In genomic region chr19:41564515-41565383, GRCh38 we compare ENCODE assay signal across 9 cellular contexts. TPM values are rescaled to one million over a fixed set of nuclear protein-coding genes. Genes with fewer than 3 reads are reported as not detected.
DNase-seq lines count a peak whose midpoint lies in the region; TF ChIP-seq lines count a peak whose summit lies in the region.
"Had no signal": no experiment of that assay in that cellular context is flagged by ENCODE, and none has a peak within 500 bp of the region (broad histone marks: within the 10 kb centered on the region; RNA-seq: fewer than 3 reads in every experiment).

No MANE protein-coding gene starts in this region.

- peaks cover 13% of the 10 kb centered on the region for H3K27me3 Mint-ChIP-seq in endothelial cell (ENCODE audit: unreplicated experiment)

- H2AFZ ChIP-seq in neural cell (ENCODE audit: low read depth, low read length): no peak overlapping the region
- no peak overlapping the region for H2AFZ ChIP-seq in PC-9

- no peaks in the 10 kb centered on the region for H3K79me2 ChIP-seq in neural cell (replicated peaks; ENCODE audit: insufficient read depth, low read length)
- H3K79me2 ChIP-seq in PC-9 (ENCODE audit: low read depth): no peaks in the 10 kb centered on the region

- H3K4me2 ChIP-seq in neural cell (ENCODE audit: low read length) (no peak overlapping the region), PC-9 (no peak overlapping the region)

- no peak for TF ChIP-seq EP300 in neural cell (conservative IDR thresholded peaks at IDR 0.05; ENCODE audit: poor library complexity, severe bottlenecking)

- H3K4me3 ChIP-seq in neural cell (ENCODE audit: low read length) (peak overlapping the region; percentile 58), PC-9 (no peak overlapping the region), colonic mucosa (no peak overlapping the region)
- H3K4me3 ChIP-seq: SJSA1 had no signal

- peaks cover 37% of the 10 kb centered on the region for H3K4me1 Mint-ChIP-seq in endothelial cell (ENCODE audit: unreplicated experiment)

- no peaks in the 10 kb centered on the region for H3K9me3 Mint-ChIP-seq in endothelial cell (ENCODE audit: unreplicated experiment)

- TF ChIP-seq CTCF in endothelial cell (IDR thresholded peaks at IDR 0.05; ENCODE audit: unreplicated experiment) (no peak), neural cell (IDR thresholded peaks at IDR 0.05; ENCODE audit: poor library complexity, severe bottlenecking) (no peak), PC-9 (conservative IDR thresholded peaks at IDR 0.05) (no peak), RWPE1 (conservative IDR thresholded peaks at IDR 0.05; ENCODE audit: low read depth) (no peak), colonic mucosa (IDR thresholded peaks at IDR 0.05) (no peak)

- BruUV-seq in PC-9 (replicated peaks; lab: Mats Ljungman, UMichigan): no TSS peak

- H3K27ac ChIP-seq in neural cell (ENCODE audit: low read length): no peak overlapping the region
- no peak overlapping the region for H3K27ac ChIP-seq in PC-9
- H3K27ac ChIP-seq in RWPE1: no peak overlapping the region
- H3K27ac ChIP-seq in colonic mucosa: no peak overlapping the region
- H3K27ac ChIP-seq: SJSA1 had no signal

- H3K36me3 Mint-ChIP-seq in endothelial cell (ENCODE audit: low read depth, unreplicated experiment): peaks cover 16% of the 10 kb centered on the region

- H3K9me2 ChIP-seq in neural cell (ENCODE audit: insufficient read depth, low read length) (no peaks in the 10 kb centered on the region), PC-9 (ENCODE audit: insufficient read depth) (no peaks in the 10 kb centered on the region)

- POLR2A ChIA-PET in PC-9 (lab: Charles Lee; ENCODE audit: unreplicated experiment) (no interaction called here), RWPE1 (lab: Yijun Ruan, JAX; ENCODE audit: low non-redundant PET) (no interaction called here)

- TF ChIP-seq RAD21 in neural cell (conservative IDR thresholded peaks at IDR 0.05): no peak

- CTCF ChIA-PET in PC-9 (lab: Charles Lee) (no interaction called here), RWPE1 (lab: Yijun Ruan, JAX) (interaction anchor here (0.6 to 2.0 kb wide), 5 partner anchors 115 to 807 kb away, joined by 3 to 39 read pairs (median 5); partner anchors contain the start of gene ERICH4)

- H4K20me1 ChIP-seq in neural cell (ENCODE audit: insufficient read depth) (no peaks in the 10 kb centered on the region), PC-9 (ENCODE audit: insufficient read depth) (no peaks in the 10 kb centered on the region)

- no peaks in the 10 kb centered on the region for H3K36me3 ChIP-seq in neural cell (ENCODE audit: insufficient read depth, low read length)
- H3K36me3 ChIP-seq in PC-9 (ENCODE audit: low read depth): no peaks in the 10 kb centered on the region
- H3K36me3 ChIP-seq in colonic mucosa: no peaks in the 10 kb centered on the region
- H3K36me3 ChIP-seq: SJSA1 had no signal

- H3F3A ChIP-seq in neural cell (ENCODE audit: insufficient read depth, low read length, poor library complexity, severe bottlenecking) (no peaks in the 10 kb centered on the region), PC-9 (ENCODE audit: insufficient read depth, low read depth) (no peaks in the 10 kb centered on the region)

- H3K27ac Mint-ChIP-seq in endothelial cell (ENCODE audit: unreplicated experiment): peak overlapping the region; percentile 75

- peak overlapping the region; percentile 7 for H3K9ac ChIP-seq in neural cell (ENCODE audit: low read length)
- H3K9ac ChIP-seq in colonic mucosa (ENCODE audit: low read depth in 2 of 2, low read length in 2 of 2): no peak overlapping the region

- H3K4me1 ChIP-seq in PC-9 (replicated peaks; ENCODE audit: insufficient read depth): no peaks in the 10 kb centered on the region
- H3K4me1 ChIP-seq in colonic mucosa: no peaks in the 10 kb centered on the region

- DNase-seq in ELF-1 (ENCODE audit: low read depth, low spot score) (peak; percentile 42), NCI-H69 (lab: John Stamatoyannopoulos, UW) (peak; percentile 33), endothelial cell (ENCODE audit: low spot score) (peak; percentile 69), PC-9 (no peak), RWPE1 (ENCODE audit: low spot score) (no peak), colonic mucosa (no peak)
- DNase-seq: NCI-H1436 had no signal

- intact Hi-C loops in PC-9 (cut with micrococcal nuclease; ENCODE audit: unreplicated experiment) (no loop called here), colonic mucosa (cut with DNase I) (loop anchor here (10.0 kb wide), 1 partner anchor 220 kb away; no protein-coding TSS in a partner anchor)

- peaks cover 40% of the 10 kb centered on the region for H3K27me3 ChIP-seq in neural cell (ENCODE audit: insufficient read depth, low read depth, low read length)
- peaks cover 56% of the 10 kb centered on the region for H3K27me3 ChIP-seq in PC-9 (ENCODE audit: insufficient read depth, low read depth)
- peaks cover 30% of the 10 kb centered on the region for H3K27me3 ChIP-seq in colonic mucosa

- H3K9me3 ChIP-seq in neural cell (ENCODE audit: low read length) (peaks cover 4% of the 10 kb centered on the region), PC-9 (ENCODE audit: insufficient read depth, low read depth) (no peaks in the 10 kb centered on the region), colonic mucosa (no peaks in the 10 kb centered on the region)
- H3K9me3 ChIP-seq: SJSA1 had no signal

- H3K4me3 Mint-ChIP-seq in endothelial cell (ENCODE audit: unreplicated experiment): peak overlapping the region; percentile 92

TF ChIP-seq in neural cell, 6 proteins besides CTCF, POLR2A, EP300 and RAD21:
- TF ChIP-seq POLR2AphosphoS5 (IDR thresholded peaks at IDR 0.05): no peak
- TF ChIP-seq SMC3 (conservative IDR thresholded peaks at IDR 0.05; ENCODE audit: poor library complexity): no peak
- TF ChIP-seq TAF1 (IDR thresholded peaks at IDR 0.05; ENCODE audit: low read depth): no peak
- TF ChIP-seq MXI1 (conservative IDR thresholded peaks at IDR 0.05; ENCODE audit: poor library complexity, severe bottlenecking): no peak
- no peak for TF ChIP-seq REST (IDR thresholded peaks at IDR 0.05; ENCODE audit: borderline replicate concordance)
TF ChIP-seq in neural cell: peak in this region for 0.

RNA-seq across cellular contexts. Expression of gene CEACAM21, which starts 11.2 kb away (rescaled TPM):
- total RNA-seq in endothelial cell (ENCODE audit: unreplicated experiment): 74.1 TPM
- 0.90 and 2.9 TPM in 2 replicates for polyA plus RNA-seq in neural cell
- polyA minus RNA-seq in neural cell: 3.4 and 4.4 TPM in 2 replicates
- not detected in 2 replicates for total RNA-seq in PC-9 (2021)
- under 1 TPM; 0.25 to 0.45 TPM for total RNA-seq in colonic mucosa
- total RNA-seq: SJSA1 had no signal

Comparison
In these comparisons a context has a peak if more than half of its experiments do, and no peak if none do; other contexts are left out.
1. DNase-seq: peak in ELF-1 (single experiment), NCI-H69 (single experiment) and endothelial cell (single experiment); none in PC-9 (0 of 2), RWPE1 (single experiment) and colonic mucosa (single experiment).
2. RNA of gene CEACAM21, which starts 11.2 kb away (total RNA-seq): 74.1 TPM in endothelial cell (single experiment); 0.25 to 0.45 TPM in colonic mucosa and not detected in PC-9; every median in the first group is over 10 times any median in the second.